Comparison of ENCODE assay signal across 10 cellular contexts in the genomic region with DNA sequence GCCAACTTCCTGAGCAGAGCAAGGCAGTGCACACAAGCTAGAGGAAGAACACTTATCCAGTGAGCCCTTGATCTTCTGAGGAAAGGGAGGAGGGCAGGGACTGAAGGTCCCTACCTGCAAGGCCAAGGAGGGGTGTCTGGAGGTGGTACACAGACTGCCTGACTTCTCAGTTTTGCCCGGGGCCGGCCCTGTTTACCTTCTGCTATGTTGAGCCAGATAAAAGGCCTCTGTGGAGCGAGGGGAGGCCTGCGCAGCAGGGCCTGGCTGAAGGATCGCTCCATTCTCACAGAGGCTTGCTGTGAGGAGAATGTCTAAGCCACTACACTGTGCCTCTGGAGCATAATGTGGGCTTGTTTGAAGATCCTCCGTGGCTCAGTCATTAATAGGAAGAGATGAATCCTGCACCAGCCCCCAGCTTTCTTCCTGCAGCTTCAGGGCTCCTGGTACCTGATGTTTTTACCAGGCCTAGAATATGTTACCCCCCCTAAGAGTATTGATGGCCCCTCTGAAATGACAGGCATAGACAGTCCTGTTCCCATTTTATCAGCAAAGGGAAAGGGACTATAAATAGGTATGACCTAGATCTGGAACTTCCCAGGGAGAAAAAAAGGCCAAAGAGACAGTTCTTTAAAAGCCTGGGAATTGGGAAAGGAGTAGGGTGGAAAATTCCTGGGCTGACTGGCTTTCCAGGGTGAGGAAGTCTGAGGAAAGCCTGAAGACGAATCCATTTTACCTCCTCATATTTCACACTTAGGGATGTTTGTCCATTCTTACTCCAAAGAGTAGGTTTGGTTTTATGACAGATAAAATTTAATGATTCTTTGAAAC. TPM values are rescaled to one million over a fixed set of nuclear protein-coding genes. Genes with fewer than 3 reads are reported as not detected.
A peak's percentile ranks its signal among the peaks of the same experiment; 100 is the strongest.
DNase-seq lines count a peak whose midpoint lies in the region; ATAC-seq and TF ChIP-seq lines count a peak whose summit lies in the region.
"Had no signal": no experiment of that assay in that cellular context is flagged by ENCODE, and none has a peak within 500 bp of the region (broad histone marks: within the 10 kb centered on the region; RNA-seq: fewer than 3 reads in every experiment).

No MANE protein-coding gene starts in this region.

- peaks cover 65% of the 10 kb centered on the region for H3K4me1 Mint-ChIP-seq in HFFc6 (ENCODE audit: low read depth)
- H3K4me1 Mint-ChIP-seq in stimulated activated memory B cell treated with anti-CD40 and anti-IgM and Interleukin-4, amounts not matched to agents 10 μg/mL and 1 μg/mL and 100 μg/mL, for 72 hours = peaks cover 67% of the 10 kb centered on the region

- ATAC-seq in lung (ENCODE audit: insufficient read depth, low FRiP score) (no peak), GM18907 (IDR thresholded peaks at IDR 0.05; ENCODE audit: unreplicated experiment) (no peak), GM21576 (IDR thresholded peaks at IDR 0.05; ENCODE audit: unreplicated experiment) (no peak)
- no peak for ATAC-seq in stimulated activated memory B cell treated with anti-CD40 and anti-IgM and Interleukin-4, amounts not matched to agents 10 μg/mL and 1 μg/mL and 100 μg/mL, for 72 hours

- H3K4me3 ChIP-seq in lung = no peak overlapping the region

- no peaks in the 10 kb centered on the region for H3K9me3 Mint-ChIP-seq in HFFc6
- H3K9me3 Mint-ChIP-seq in stimulated activated memory B cell treated with anti-CD40 and anti-IgM and Interleukin-4, amounts not matched to agents 10 μg/mL and 1 μg/mL and 100 μg/mL, for 72 hours = no peaks in the 10 kb centered on the region

- H3K27me3 ChIP-seq in lung (ENCODE audit: control insufficient read depth, insufficient read depth) = no peaks in the 10 kb centered on the region

- DNase-seq in HFFc6 = peak; percentile 18
- DNase-seq in caudate nucleus (lab: John Stamatoyannopoulos, UW) = peak in 42 of 61 donors; percentile 9 to 75 (median 38)
- DNase-seq in lung (ENCODE audit: low spot score) = no peak
- DNase-seq in SHP77 (lab: John Stamatoyannopoulos, UW) = no peak
- DNase-seq in NCI-H1105 treated with DMSO at 0.1 percent for 48 hours (lab: John Stamatoyannopoulos, UW) = no peak
- DNase-seq: foreskin melanocyte; stimulated activated naive CD4-positive, alpha-beta T cell treated with Interleukin-2 at 50 U/mL for 16 hours had no signal

- peak overlapping the region; percentile 89 for H3K27ac ChIP-seq in caudate nucleus (ENCODE audit: low read depth, low read length)
- H3K27ac ChIP-seq in lung (ENCODE audit: low read depth in 1 of 2, low read length in 1 of 2) = peak overlapping the region; percentile 21 to 49

- 71 to 85% methylated on average over 7 of the region's 7 CpGs for whole genome bisulfite sequencing in lung, 2 donors

- no peaks in the 10 kb centered on the region for H3K9me3 ChIP-seq in lung (ENCODE audit: control insufficient read depth in 2 of 2, insufficient read depth in 1 of 2, low read length in 1 of 2)

- TF ChIP-seq CTCF in HFFc6 (IDR thresholded peaks at IDR 0.05) (no peak), lung (IDR thresholded peaks at IDR 0.05; ENCODE audit: control extremely low read depth, extremely low read depth) (no peak)

- H3K4me3 Mint-ChIP-seq in HFFc6 = peak overlapping the region; percentile 30; the same call in 1 of the 2 replicates
- no peak overlapping the region for H3K4me3 Mint-ChIP-seq in stimulated activated memory B cell treated with anti-CD40 and anti-IgM and Interleukin-4, amounts not matched to agents 10 μg/mL and 1 μg/mL and 100 μg/mL, for 72 hours

- H3K36me3 ChIP-seq in lung (ENCODE audit: control insufficient read depth in 2 of 2, insufficient read depth in 2 of 2, low read length in 2 of 2) = peaks cover 11 to 50% of the 10 kb centered on the region in 2 donors

- peak overlapping the region; percentile 74; the same call in 1 of the 2 replicates for H3K27ac Mint-ChIP-seq in HFFc6
- peak overlapping the region; percentile 75 for H3K27ac Mint-ChIP-seq in stimulated activated memory B cell treated with anti-CD40 and anti-IgM and Interleukin-4, amounts not matched to agents 10 μg/mL and 1 μg/mL and 100 μg/mL, for 72 hours

- peaks cover 66% of the 10 kb centered on the region for H3K36me3 Mint-ChIP-seq in HFFc6 (ENCODE audit: low read depth)
- H3K36me3 Mint-ChIP-seq in stimulated activated memory B cell treated with anti-CD40 and anti-IgM and Interleukin-4, amounts not matched to agents 10 μg/mL and 1 μg/mL and 100 μg/mL, for 72 hours = peaks cover 77% of the 10 kb centered on the region

- peaks cover 26 to 27% of the 10 kb centered on the region in 2 donors for H3K4me1 ChIP-seq in lung (ENCODE audit: control insufficient read depth in 2 of 2, insufficient read depth in 2 of 2, low read length in 2 of 2)

- H3K27me3 Mint-ChIP-seq in HFFc6 (ENCODE audit: insufficient read depth) = no peaks in the 10 kb centered on the region
- no peaks in the 10 kb centered on the region for H3K27me3 Mint-ChIP-seq in stimulated activated memory B cell treated with anti-CD40 and anti-IgM and Interleukin-4, amounts not matched to agents 10 μg/mL and 1 μg/mL and 100 μg/mL, for 72 hours

RNA-seq across cellular contexts. Expression of gene POGK, which starts 4.7 kb away (rescaled TPM):
- total RNA-seq in HFFc6 (2021; fragmentation: NEBNext Ultra II Directional; extraction: Animal tissue kit (Norgen Biotek cat#: 25700)) = 10 to 100 TPM; 27.6 to 36.3 (median 29.4) TPM
- 10 to 100 TPM; 34.7 to 56.2 TPM for total RNA-seq in lung
- 10 to 100 TPM; 19.0 to 19.6 TPM for polyA plus RNA-seq in lung

RNA-seq across cellular contexts. Expression of gene TADA1, which starts 32.1 kb away (rescaled TPM):
- total RNA-seq in HFFc6 (2021; fragmentation: NEBNext Ultra II Directional; extraction: Animal tissue kit (Norgen Biotek cat#: 25700)) = 1 to 10 TPM; 6.5 to 8.1 (median 7.0) TPM
- 10 to 100 TPM in 1 of 2 donors, 1 to 10 TPM in 1; 8.3 to 14.4 TPM for total RNA-seq in lung
- polyA plus RNA-seq in lung = 1 to 10 TPM; 6.5 to 6.8 TPM

Comparison
In these comparisons a context has a peak if more than half of its experiments do, and no peak if none do; other contexts are left out.
1. DNase-seq: peak in HFFc6 (single experiment) and caudate nucleus (42 of 61); none in lung (single experiment), SHP77 (0 of 2) and NCI-H1105 treated with DMSO at 0.1 percent for 48 hours (single experiment).